In genomic region chr5:117588611-117589010, GRCh38 we compare ENCODE assay signal across 23 cellular contexts.
"Had no signal": no experiment of that assay in that cellular context is flagged by ENCODE, and none has a peak within 500 bp of the region (broad histone marks: within the 10 kb centered on the region; RNA-seq: fewer than 3 reads in every experiment).

No MANE protein-coding gene starts in this region.

- DNase-seq: effector memory CD8-positive, alpha-beta T cell; foreskin melanocyte; head of caudate nucleus; kidney; left cardiac atrium; left ventricle myocardium inferior; lower lobe of right lung; mesendoderm; naive B cell; nephron progenitor cell; posterior cingulate gyrus; sigmoid colon; small intestine; stimulated activated CD4-positive, alpha-beta T cell treated with anti-CD3 and anti-CD28 coated beads, Interleukin-12 subunit alpha, Interleukin-12 subunit beta, amount 100 ng/mL, for 4 hours; stimulated activated naive CD4-positive, alpha-beta T cell; stomach; substantia nigra; transverse colon had no signal

- H3K79me2 ChIP-seq: hepatocyte had no signal

- H2AFZ ChIP-seq: hepatocyte had no signal

- H3K4me2 ChIP-seq: hepatocyte had no signal

- H3K27me3 Mint-ChIP-seq: effector memory CD8-positive, alpha-beta T cell; naive B cell had no signal

- H3K4me3 ChIP-seq: esophagus muscularis mucosa, hepatocyte, left ventricle myocardium inferior, lower lobe of right lung, sigmoid colon, stomach, thoracic aorta, transverse colon had no signal

- H3K4me3 Mint-ChIP-seq: effector memory CD8-positive, alpha-beta T cell; naive B cell; nephron progenitor cell had no signal

- H3K4me1 Mint-ChIP-seq: naive B cell, nephron progenitor cell had no signal

- H3K27me3 ChIP-seq: esophagus muscularis mucosa, hepatocyte, neutrophil, sigmoid colon, stomach, transverse colon had no signal

- H3K36me3 Mint-ChIP-seq: naive B cell had no signal

- H3K9me3 ChIP-seq: esophagus muscularis mucosa, left ventricle myocardium inferior, lower lobe of right lung, neutrophil, sigmoid colon, stomach, thoracic aorta, transverse colon had no signal

- FAIRE-seq: kidney, small intestine had no signal

- H3K9me3 Mint-ChIP-seq: naive B cell, nephron progenitor cell had no signal

- ATAC-seq: effector memory CD8-positive, alpha-beta T cell; left cardiac atrium; lower lobe of right lung had no signal

- H3K36me3 ChIP-seq: esophagus muscularis mucosa, left ventricle myocardium inferior, lower lobe of right lung, neutrophil, sigmoid colon, stomach, thoracic aorta, transverse colon had no signal

- H3K27ac ChIP-seq: epithelial cell of prostate, esophagus muscularis mucosa, hepatocyte, left ventricle myocardium inferior, lower lobe of right lung, neutrophil, sigmoid colon, stomach, thoracic aorta, transverse colon had no signal

- H3K4me1 ChIP-seq: left ventricle myocardium inferior, sigmoid colon, stomach, transverse colon had no signal

- H3K27ac Mint-ChIP-seq: effector memory CD8-positive, alpha-beta T cell; naive B cell; nephron progenitor cell had no signal
